In the genomic region with DNA sequence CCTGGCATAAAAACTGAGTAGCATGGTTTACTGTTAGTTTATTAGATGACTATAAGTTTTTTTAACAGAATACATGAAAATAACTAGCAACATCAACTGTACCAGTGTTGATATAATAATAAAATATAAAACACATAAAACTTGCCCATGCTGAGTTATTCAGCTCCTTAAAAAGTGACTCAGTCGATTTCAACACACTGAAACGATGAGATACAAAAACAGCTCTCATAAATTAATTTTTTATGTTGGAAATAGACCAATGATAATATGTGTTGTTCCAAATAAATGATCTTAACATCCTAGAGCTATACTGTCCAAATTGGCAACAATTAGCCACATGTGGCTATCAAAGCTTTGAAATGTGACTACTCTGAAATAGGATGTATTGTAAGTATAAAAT, we compare ENCODE assay signal across 21 cellular contexts. TPM values are rescaled to one million over a fixed set of nuclear protein-coding genes. Genes with fewer than 3 reads are reported as not detected.
DNase-seq lines count a peak whose midpoint lies in the region; ATAC-seq and TF ChIP-seq lines count a peak whose summit lies in the region.
"Had no signal": no experiment of that assay in that cellular context is flagged by ENCODE, and none has a peak within 500 bp of the region (broad histone marks: within the 10 kb centered on the region; RNA-seq: fewer than 3 reads in every experiment).

No MANE protein-coding gene starts in this region.

- no peaks in the 10 kb centered on the region for H3K9me2 ChIP-seq in SK-N-SH
- H3K9me2 ChIP-seq in PC-3 (replicated peaks; ENCODE audit: low read length), result no peaks in the 10 kb centered on the region

- no peak for TF ChIP-seq RAD21 in SK-N-SH (IDR thresholded peaks at IDR 0.05; ENCODE audit: low read length)

- no peak for TF ChIP-seq EP300 in SK-N-SH (IDR thresholded peaks at IDR 0.05; ENCODE audit: borderline replicate concordance in 1 of 2, low read depth in 1 of 2, low read length in 1 of 2)

- H3K36me3 ChIP-seq in SK-N-SH (replicated peaks in 1 of 2; ENCODE audit: control insufficient read depth in 1 of 2, insufficient read depth in 2 of 2, low read length in 1 of 2), result no peaks in the 10 kb centered on the region
- H3K36me3 ChIP-seq in PC-3 (ENCODE audit: low read depth, low read length), result no peaks in the 10 kb centered on the region
- no peaks in the 10 kb centered on the region for H3K36me3 ChIP-seq in skeletal muscle satellite cell (ENCODE audit: insufficient read depth, low read length)
- H3K36me3 ChIP-seq: cardiac muscle cell had no signal

- H3K4me1 ChIP-seq in SK-N-SH (ENCODE audit: control insufficient read depth in 1 of 2, insufficient read depth in 2 of 2, low read depth in 1 of 2, low read length in 1 of 2), result peaks cover 0 to 2% of the 10 kb centered on the region in 2 experiments; a peak in 2 of 4 replicates
- peaks cover 4% of the 10 kb centered on the region; the same call in 1 of the 2 replicates for H3K4me1 ChIP-seq in PC-3 (ENCODE audit: insufficient read depth, low read length)
- peaks cover 23% of the 10 kb centered on the region for H3K4me1 ChIP-seq in skeletal muscle satellite cell (ENCODE audit: control insufficient read depth, insufficient read depth, low read length)
- H3K4me1 ChIP-seq: foreskin keratinocyte had no signal

- WGBS in SK-N-SH (ENCODE audit: low lambda C conversion rate), result 47% methylated on average over 2 of the region's 2 CpGs

- H3K9ac ChIP-seq in SK-N-SH (no peak overlapping the region), PC-3 (ENCODE audit: low read length) (no peak overlapping the region), skeletal muscle satellite cell (ENCODE audit: low read depth, low read length) (no peak overlapping the region)

- no peaks in the 10 kb centered on the region for H4K20me1 ChIP-seq in SK-N-SH (ENCODE audit: insufficient read depth)
- H4K20me1 ChIP-seq in PC-3 (ENCODE audit: low read length), result no peaks in the 10 kb centered on the region

- no peak for TF ChIP-seq CTCF in SK-N-SH (IDR thresholded peaks at IDR 0.05)
- TF ChIP-seq CTCF in PC-3 (conservative IDR thresholded peaks at IDR 0.05; ENCODE audit: low read depth, low read length), result no peak

- H3K27me3 ChIP-seq in SK-N-SH (ENCODE audit: insufficient read depth) (no peaks in the 10 kb centered on the region), PC-3 (ENCODE audit: low read length) (no peaks in the 10 kb centered on the region), skeletal muscle satellite cell (ENCODE audit: control insufficient read depth, insufficient read depth, low read length) (no peaks in the 10 kb centered on the region)
- H3K27me3 ChIP-seq: cardiac muscle cell, foreskin keratinocyte had no signal

- DNase-seq in SK-N-SH, result no peak
- peak; percentile 45 for DNase-seq in PC-3
- DNase-seq in fibroblast of gingiva (ENCODE audit: low read depth), result peak; percentile 84
- no peak for DNase-seq in effector CD8-positive, alpha-beta T cell (lab: John Stamatoyannopoulos, UW)
- DNase-seq: activated CD4-positive, alpha-beta memory T cell treated with anti-CD3 and anti-CD28 coated beads, Interleukin-2, amount 10 ng/mL, durations not matched to agents 7 days and 5 days; activated naive CD4-positive, alpha-beta T cell treated with anti-CD3 and anti-CD28 coated beads, Interleukin-2, amount 50 U/mL, for 16 hours; activated T-cell treated with anti-CD3 and anti-CD28 coated beads, Interleukin-2, amount 50 U/mL, for 4 hours; CD4-positive, CD25-positive, alpha-beta regulatory T cell; DMS79 treated with DMSO at 0.1 percent for 48 hours; midbrain; NCI-H2081; NCI-H510A treated with DMSO at 0.1 percent for 48 hours; SIG-M5; T-helper 2 cell had no signal

- H3K4me3 ChIP-seq in SK-N-SH (ENCODE audit: low read depth in 2 of 2, low read length in 1 of 2) (no peak overlapping the region), PC-3 (ENCODE audit: low read length) (no peak overlapping the region), skeletal muscle satellite cell (ENCODE audit: low read length) (no peak overlapping the region)
- H3K4me3 ChIP-seq: cardiac muscle cell had no signal

- ATAC-seq in SK-N-SH treated with all-trans-retinoic acid at 6 μM for 48 hours, result no peak
- ATAC-seq in PC-3, result peak; percentile 83
- ATAC-seq in GM21447 (IDR thresholded peaks at IDR 0.05; ENCODE audit: unreplicated experiment), result no peak
- no peak for ATAC-seq in GM18870 (IDR thresholded peaks at IDR 0.05; ENCODE audit: unreplicated experiment)
- ATAC-seq: activated T-cell treated with anti-CD3 and anti-CD28 coated beads, Interleukin-2, amount 50 U/mL, for 4 hours; foreskin keratinocyte; stimulated activated memory B cell treated with anti-CD40 and anti-IgM and Interleukin-4, amounts not matched to agents 10 μg/mL and 1 μg/mL and 100 μg/mL, for 72 hours had no signal

- H3K4me2 ChIP-seq in SK-N-SH, result no peak overlapping the region
- no peak overlapping the region for H3K4me2 ChIP-seq in PC-3 (ENCODE audit: low read length)
- H3K4me2 ChIP-seq in skeletal muscle satellite cell (ENCODE audit: low read length), result peak overlapping the region; percentile 20

- no peaks in the 10 kb centered on the region for H3F3A ChIP-seq in SK-N-SH (replicated peaks; ENCODE audit: insufficient read depth)
- no peaks in the 10 kb centered on the region for H3F3A ChIP-seq in PC-3 (ENCODE audit: low read length, unreplicated experiment)

- H2AFZ ChIP-seq in SK-N-SH (ENCODE audit: low read depth) (no peak overlapping the region), PC-3 (ENCODE audit: low read length) (no peak overlapping the region)

- intact Hi-C loops in PC-3 (cut with micrococcal nuclease), result no loop called here

- no peaks in the 10 kb centered on the region for H3K79me2 ChIP-seq in SK-N-SH (ENCODE audit: insufficient read depth)
- no peaks in the 10 kb centered on the region for H3K79me2 ChIP-seq in PC-3 (ENCODE audit: low read length)

- CTCF ChIA-PET in SK-N-SH (lab: Yijun Ruan, JAX) (interaction anchor here (2.9 kb wide), 1 partner anchor 10 kb away, joined by 11 read pairs; no protein-coding TSS in a partner anchor), PC-3 (lab: Charles Lee) (no interaction called here)

- POLR2A ChIA-PET in SK-N-SH (lab: Yijun Ruan, JAX) (no interaction called here), PC-3 (lab: Charles Lee; ENCODE audit: unreplicated experiment) (no interaction called here)

- no peaks in the 10 kb centered on the region for H3K9me3 ChIP-seq in SK-N-SH
- no peaks in the 10 kb centered on the region for H3K9me3 ChIP-seq in PC-3 (ENCODE audit: low read length)
- no peaks in the 10 kb centered on the region for H3K9me3 ChIP-seq in skeletal muscle satellite cell (replicated peaks; ENCODE audit: low read length)

- no peak overlapping the region for H3K27ac ChIP-seq in SK-N-SH (ENCODE audit: low read depth in 2 of 2, low read length in 1 of 2)
- H3K27ac ChIP-seq in PC-3 (ENCODE audit: low read length), result no peak overlapping the region
- H3K27ac ChIP-seq: cardiac muscle cell, foreskin keratinocyte had no signal

- no TSS peak for BruUV-seq in PC-3 (replicated peaks; lab: Mats Ljungman, UMichigan)

TF ChIP-seq in SK-N-SH treated with all-trans-retinoic acid at 6 μM for 48 hours, 23 proteins besides CTCF, POLR2A, EP300 and RAD21:
- TF ChIP-seq CSDC2 (CRISPR knock-in tag; IDR thresholded peaks at IDR 0.05), result no peak
- peak; percentile 54 for TF ChIP-seq ISL1 (CRISPR knock-in tag; IDR thresholded peaks at IDR 0.05)

TF ChIP-seq in SK-N-SH, 30 proteins besides CTCF, POLR2A, EP300 and RAD21:
- no peak for TF ChIP-seq USF2 (IDR thresholded peaks at IDR 0.05; ENCODE audit: borderline replicate concordance, low read depth, low read length)
- TF ChIP-seq RXRA (IDR thresholded peaks at IDR 0.05; ENCODE audit: borderline replicate concordance, low read depth), result no peak

RNA-seq across cellular contexts. Expression of gene PDGFD, which starts 15.9 kb away (rescaled TPM):
- 4.8 and 7.0 TPM in 2 replicates for polyA plus RNA-seq in SK-N-SH (2012; rRNA removed)
- 8.2 and 9.4 TPM in 2 replicates for polyA plus RNA-seq in SK-N-SH (2012; cell fraction: cytosol; rRNA removed)
- polyA plus RNA-seq in SK-N-SH (2012; cell fraction: nucleus; rRNA removed), result 2.2 and 4.9 TPM in 2 replicates
- 3.7 and 5.0 TPM in 2 replicates for total RNA-seq in PC-3 (2014; rRNA removed)
- total RNA-seq in skeletal muscle satellite cell (2012; rRNA removed), result 0.25 and 0.66 TPM in 2 replicates
- total RNA-seq: activated CD4-positive, alpha-beta memory T cell treated with anti-CD3 and anti-CD28 coated beads, Interleukin-2, amount 10 ng/mL, durations not matched to agents 7 days and 5 days; CD4-positive, CD25-positive, alpha-beta regulatory T cell had no signal

Comparison
In these comparisons a context has a peak if more than half of its experiments do, and no peak if none do; other contexts are left out.
1. DNase-seq: peak in PC-3 (single experiment) and fibroblast of gingiva (single experiment); none in SK-N-SH (single experiment) and effector CD8-positive, alpha-beta T cell (single experiment).